16 cellular contexts compared by ENCODE assay signal in the genomic region with DNA sequence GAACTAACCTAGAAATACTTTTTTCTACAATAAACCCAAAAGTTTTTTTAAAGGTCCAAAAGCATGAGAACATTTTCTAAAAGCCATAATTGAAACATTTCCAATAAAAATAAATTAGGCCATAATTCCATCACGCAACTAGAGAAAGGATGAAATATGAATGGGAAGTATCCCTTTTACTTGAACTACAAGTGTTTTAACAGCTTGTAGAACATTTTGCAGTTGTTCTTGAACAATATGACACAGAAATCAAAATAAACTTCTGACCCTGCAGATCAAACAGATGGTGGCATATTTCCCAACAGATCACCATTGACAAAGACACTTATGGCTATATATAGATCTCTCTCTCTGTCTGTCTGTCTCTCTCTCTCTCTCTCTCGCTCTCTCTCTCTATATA.
"Had no signal": no experiment of that assay in that cellular context is flagged by ENCODE, and none has a peak within 500 bp of the region (broad histone marks: within the 10 kb centered on the region; RNA-seq: fewer than 3 reads in every experiment).

No MANE protein-coding gene starts in this region.

- ATAC-seq: activated naive CD4-positive, alpha-beta T cell treated with anti-CD3 and anti-CD28 coated beads, Interleukin-2, amount 50 U/mL, for 72 hours; activated T-cell treated with anti-CD3 and anti-CD28 coated beads, Interleukin-2, amount 50 U/mL, for 4 hours; gastrocnemius medialis had no signal

- H3K27me3 ChIP-seq: breast epithelium, esophagus squamous epithelium, gastrocnemius medialis, ovary, stomach had no signal

- H3K4me1 ChIP-seq: breast epithelium, esophagus squamous epithelium, gastrocnemius medialis, left ventricle myocardium inferior, stomach had no signal

- DNase-seq: activated CD4-positive, alpha-beta memory T cell treated with anti-CD3 and anti-CD28 coated beads for 36 hours; activated effector memory CD4-positive, alpha-beta T cell treated with anti-CD3 and anti-CD28 coated beads, Interleukin-2, amount 50 U/mL, for 16 hours; activated T-cell treated with anti-CD3 and anti-CD28 coated beads, Interleukin-2, amount 50 U/mL, for 4 hours; amniotic stem cell; esophagus squamous epithelium; gastrocnemius medialis; kidney; left ventricle myocardium inferior; mesendoderm; ovary; stomach; T-helper 9 cell had no signal

- H3K4me3 ChIP-seq: breast epithelium, esophagus squamous epithelium, gastrocnemius medialis, left ventricle myocardium inferior, ovary, skin epidermis, stomach, thoracic aorta had no signal

- H3K9me3 ChIP-seq: gastrocnemius medialis, ovary, thoracic aorta had no signal

- H3K36me3 ChIP-seq: breast epithelium, esophagus squamous epithelium, gastrocnemius medialis, left ventricle myocardium inferior, ovary, stomach, thoracic aorta had no signal

- H3K27ac ChIP-seq: breast epithelium, esophagus squamous epithelium, gastrocnemius medialis, left ventricle myocardium inferior, ovary, skin epidermis, stomach, thoracic aorta had no signal
